28 cellular contexts compared by ENCODE assay signal in the genomic region with DNA sequence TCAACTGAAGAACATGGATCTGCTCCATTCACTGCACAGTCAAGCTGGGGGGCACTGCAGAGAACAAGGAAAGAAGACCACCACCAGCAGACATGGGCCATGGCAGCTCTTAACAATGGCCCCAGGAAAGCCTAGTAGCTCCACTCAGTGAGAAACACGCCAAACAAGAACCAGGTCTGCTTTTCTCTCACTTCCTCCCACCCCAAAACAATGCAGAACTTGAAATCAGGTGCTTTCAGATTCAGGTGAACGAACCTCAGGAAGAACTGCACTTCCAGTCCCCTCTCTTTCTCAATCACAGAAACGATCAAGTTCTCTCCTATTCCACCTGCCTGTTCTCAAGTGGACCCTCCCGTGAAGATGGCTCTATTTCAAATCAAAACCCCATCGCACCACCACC.
"Had no signal": no experiment of that assay in that cellular context is flagged by ENCODE, and none has a peak within 500 bp of the region (broad histone marks: within the 10 kb centered on the region; RNA-seq: fewer than 3 reads in every experiment).

No MANE protein-coding gene starts in this region.

- H3K9me3 Mint-ChIP-seq: dendritic cell treated with granulocyte-macrophage colony-stimulating factor and Interleukin-4, amounts not matched to agents 40 ng/mL and 50 ng/mL, for 4 days; endodermal cell; mesothelial cell of epicardium had no signal

- H3K36me3 Mint-ChIP-seq: mesothelial cell of epicardium; naive B cell; naive thymus-derived CD8-positive, alpha-beta T cell had no signal

- H3K4me3 ChIP-seq: esophagus squamous epithelium, gastrocnemius medialis, heart right ventricle, left lung, lower lobe of right lung, mucosa of descending colon had no signal

- FAIRE-seq: endometrium, islet of Langerhans, keratinocyte had no signal

- H3K9me3 ChIP-seq: esophagus squamous epithelium, gastrocnemius medialis, heart right ventricle, left lung, lower lobe of right lung, mucosa of descending colon had no signal

- H3K27me3 ChIP-seq: esophagus squamous epithelium, gastrocnemius medialis, left lung had no signal

- ATAC-seq: effector memory CD8-positive, alpha-beta T cell; esophagus mucosa; gastrocnemius medialis; heart right ventricle; left cardiac atrium; left lung; left ventricle myocardium superior; lower lobe of right lung; mucosa of descending colon; naive thymus-derived CD8-positive, alpha-beta T cell had no signal

- H3K4me1 Mint-ChIP-seq: mesothelial cell of epicardium; naive B cell; naive thymus-derived CD8-positive, alpha-beta T cell had no signal

- H3K4me1 ChIP-seq: esophagus squamous epithelium, gastrocnemius medialis, heart right ventricle, left lung, lower lobe of right lung had no signal

- H3K27me3 Mint-ChIP-seq: dendritic cell treated with granulocyte-macrophage colony-stimulating factor and Interleukin-4, amounts not matched to agents 40 ng/mL and 50 ng/mL, for 4 days had no signal

- H3K27ac ChIP-seq: epithelial cell of prostate, esophagus squamous epithelium, gastrocnemius medialis, heart right ventricle, left lung, lower lobe of right lung had no signal

- H3K36me3 ChIP-seq: esophagus squamous epithelium, gastrocnemius medialis, heart right ventricle, left lung, lower lobe of right lung had no signal

- H3K4me3 Mint-ChIP-seq: dendritic cell treated with granulocyte-macrophage colony-stimulating factor and Interleukin-4, amounts not matched to agents 40 ng/mL and 50 ng/mL, for 4 days; effector memory CD8-positive, alpha-beta T cell; endodermal cell; mesothelial cell of epicardium; naive B cell; naive thymus-derived CD8-positive, alpha-beta T cell had no signal

- H3K27ac Mint-ChIP-seq: dendritic cell treated with granulocyte-macrophage colony-stimulating factor and Interleukin-4, amounts not matched to agents 40 ng/mL and 50 ng/mL, for 4 days; effector memory CD8-positive, alpha-beta T cell; endodermal cell; mesothelial cell of epicardium; naive thymus-derived CD8-positive, alpha-beta T cell had no signal

- DNase-seq: cortex of kidney; effector CD8-positive, alpha-beta T cell; effector memory CD8-positive, alpha-beta T cell; endodermal cell; erythroblast; esophagus squamous epithelium; foreskin fibroblast; foreskin melanocyte; gastrocnemius medialis; glutamatergic neuron; head of caudate nucleus; heart right ventricle; hippocampal formation; left cardiac atrium; left lung; left ventricle myocardium superior; lower lobe of right lung; mesenchymal stem cell; mucosa of descending colon; naive B cell; naive thymus-derived CD8-positive, alpha-beta T cell had no signal
